13 cellular contexts compared by ENCODE assay signal in genomic region chr9:133506653-133507038, GRCh38. TPM values are rescaled to one million over a fixed set of nuclear protein-coding genes. Genes with fewer than 3 reads are reported as not detected.
DNase-seq lines count a peak whose midpoint lies in the region; ATAC-seq and TF ChIP-seq lines count a peak whose summit lies in the region.
"Had no signal": no experiment of that assay in that cellular context is flagged by ENCODE, and none has a peak within 500 bp of the region (broad histone marks: within the 10 kb centered on the region; RNA-seq: fewer than 3 reads in every experiment).

No MANE protein-coding gene starts in this region.

- no peak for TF ChIP-seq EP300 in stomach (IDR thresholded peaks at IDR 0.05)

- H3K36me3 ChIP-seq in SJSA1: no peaks in the 10 kb centered on the region
- no peaks in the 10 kb centered on the region for H3K36me3 ChIP-seq in heart left ventricle
- no peaks in the 10 kb centered on the region for H3K36me3 ChIP-seq in stomach
- H3K36me3 ChIP-seq in Caco-2 (ENCODE audit: control insufficient read depth, insufficient read depth, low read length): no peaks in the 10 kb centered on the region

- peak; percentile 65 for DNase-seq in NCI-H2029 (lab: John Stamatoyannopoulos, UW)
- no peak for DNase-seq in NCI-H2029 treated with DMSO at 0.1 percent for 48 hours (lab: John Stamatoyannopoulos, UW)
- peak; percentile 25 to 59 for DNase-seq in SJSA1 (ENCODE audit: low read depth in 1 of 2, low spot score in 2 of 2)
- DNase-seq in heart left ventricle: peak in 3 of 5 donors; percentile 75 to 80 (median 76)
- peak; percentile 65 for DNase-seq in stomach
- DNase-seq in Caco-2: no peak
- no peak for DNase-seq in WTC11 (ENCODE audit: low spot score)
- no peak for DNase-seq in KG1 (lab: John Stamatoyannopoulos, UW)
- DNase-seq: activated CD4-positive, alpha-beta T cell treated with anti-CD3 and anti-CD28 coated beads for 4 hours had no signal

- H3K4me3 ChIP-seq in SJSA1: no peak overlapping the region
- no peak overlapping the region for H3K4me3 ChIP-seq in heart left ventricle
- no peak overlapping the region for H3K4me3 ChIP-seq in stomach
- no peak overlapping the region for H3K4me3 ChIP-seq in Caco-2 (ENCODE audit: low read depth, low read length)
- H3K4me3 ChIP-seq: GM12878 had no signal

- POLR2A ChIA-PET in Caco-2 (lab: Charles Lee) (no interaction called here), WTC11 (lab: Charles Lee) (no interaction called here)

- H3K9me3 ChIP-seq in SJSA1 (replicated peaks): peaks cover 7% of the 10 kb centered on the region
- peaks cover 0 to 18% (median 12%) of the 10 kb centered on the region in 12 donors for H3K9me3 ChIP-seq in heart left ventricle
- H3K9me3 ChIP-seq in stomach: peaks cover under 1 to 13% (median 9%) of the 10 kb centered on the region in 4 donors
- peaks cover 8% of the 10 kb centered on the region for H3K9me3 ChIP-seq in Caco-2

- peak; percentile 42 to 66 (median 59) for ATAC-seq in heart left ventricle
- ATAC-seq in WTC11: no peak
- ATAC-seq: GM12878 had no signal

- H3K27ac ChIP-seq in SJSA1 (no peak overlapping the region), heart left ventricle (peak overlapping the region in 9 of 12 donors; percentile 26 to 77 (median 52)), stomach (peak overlapping the region in 2 of 5 donors; percentile 20 to 28)
- H3K27ac ChIP-seq: 22Rv1 had no signal

- CTCF ChIA-PET in Caco-2 (lab: Charles Lee): no interaction called here
- CTCF ChIA-PET in WTC11 (lab: Charles Lee): no interaction called here

- peaks cover 25% of the 10 kb centered on the region for H3K4me1 ChIP-seq in SJSA1 (replicated peaks)
- H3K4me1 ChIP-seq in heart left ventricle: peaks cover 0 to 39% (median 27%) of the 10 kb centered on the region in 12 donors
- H3K4me1 ChIP-seq in stomach: peaks cover 22 to 29% (median 28%) of the 10 kb centered on the region in 4 donors
- H3K4me1 ChIP-seq in Caco-2: 0 out of 2 replicates have a peak, but pooled peaks cover 3% of the 10 kb centered on the region

- BruUV-seq in Caco-2 (replicated peaks; lab: Mats Ljungman, UMichigan): no TSS peak

- TF ChIP-seq POLR2A in heart left ventricle (IDR thresholded peaks at IDR 0.05) (no peak), stomach (IDR thresholded peaks at IDR 0.05) (no peak)

- H3K4me3 Mint-ChIP-seq in Caco-2 (ENCODE audit: unreplicated experiment) (no peak overlapping the region), WTC11 (no peak overlapping the region)
- H3K4me3 Mint-ChIP-seq: brain had no signal

- WGBS in heart left ventricle, 4 donors: 70 to 83% (median 71%) methylated on average over 17 to 18 of the region's 18 CpGs
- 23 to 50% (median 38%) methylated on average over 16 to 18 of the region's 18 CpGs for WGBS in stomach, 5 donors

- peaks cover 5% of the 10 kb centered on the region; the same call in 1 of the 2 replicates for H3K27me3 ChIP-seq in SJSA1 (replicated peaks)
- H3K27me3 ChIP-seq in heart left ventricle: no peaks in the 10 kb centered on the region
- H3K27me3 ChIP-seq in stomach: peaks cover 0 to 25% (median 0%) of the 10 kb centered on the region in 3 donors
- no peaks in the 10 kb centered on the region for H3K27me3 ChIP-seq in Caco-2 (replicated peaks; ENCODE audit: control insufficient read depth, insufficient read depth, low read length)

- no peaks in the 10 kb centered on the region for H3K36me3 Mint-ChIP-seq in Caco-2 (ENCODE audit: insufficient read depth, unreplicated experiment)
- peaks cover 9% of the 10 kb centered on the region; the same call in 1 of the 2 replicates for H3K36me3 Mint-ChIP-seq in WTC11
- H3K36me3 Mint-ChIP-seq: brain had no signal

- H3K4me1 Mint-ChIP-seq in Caco-2 (ENCODE audit: low read depth, unreplicated experiment) (no peaks in the 10 kb centered on the region), WTC11 (peaks cover 10% of the 10 kb centered on the region)

- H3K9me3 Mint-ChIP-seq in Caco-2 (ENCODE audit: unreplicated experiment) (peaks cover 22% of the 10 kb centered on the region), WTC11 (peaks cover 19% of the 10 kb centered on the region)

- H3K27me3 Mint-ChIP-seq in Caco-2 (ENCODE audit: insufficient read depth, unreplicated experiment) (no peaks in the 10 kb centered on the region), WTC11 (ENCODE audit: low read depth) (peaks cover 4% of the 10 kb centered on the region)

- H3K27ac Mint-ChIP-seq in Caco-2 (ENCODE audit: unreplicated experiment) (no peak overlapping the region), WTC11 (no peak overlapping the region)
- H3K27ac Mint-ChIP-seq: progenitor cell of endocrine pancreas had no signal

- TF ChIP-seq CTCF in heart left ventricle (IDR thresholded peaks at IDR 0.05) (peak in 1 of 12 donors; percentile 27), stomach (IDR thresholded peaks at IDR 0.05) (no peak), Caco-2 (IDR thresholded peaks at IDR 0.05; ENCODE audit: insufficient read depth in 1 of 2, low read depth in 1 of 2, low read length in 1 of 2, severe bottlenecking in 1 of 2, unreplicated experiment in 1 of 2) (no peak), WTC11 (IDR thresholded peaks at IDR 0.05) (no peak)

- intact Hi-C loops in heart left ventricle (cut with DNase I): no loop called here
- intact Hi-C loops in stomach (cut with DNase I; ENCODE audit: low total_unique reads): no loop called here
- intact Hi-C loops in Caco-2 (cut with micrococcal nuclease; ENCODE audit: unreplicated experiment): no loop called here

TF ChIP-seq in WTC11, 78 proteins besides CTCF, POLR2A, EP300 and RAD21 (continues in another document):
- TF ChIP-seq RELA (CRISPR knock-in tag; IDR thresholded peaks at IDR 0.05; ENCODE audit: borderline replicate concordance) (no peak), SMAD4 (CRISPR knock-in tag; IDR thresholded peaks at IDR 0.05) (no peak), AFF4 (CRISPR knock-in tag; IDR thresholded peaks at IDR 0.05; ENCODE audit: borderline replicate concordance) (no peak), KAT7 (CRISPR knock-in tag; IDR thresholded peaks at IDR 0.05; ENCODE audit: borderline replicate concordance) (no peak), USF1 (CRISPR knock-in tag; IDR thresholded peaks at IDR 0.05) (no peak)

RNA-seq across cellular contexts. Expression of gene MYMK, which starts 18.1 kb away (rescaled TPM):
- total RNA-seq in SJSA1 (2014; rRNA removed; shearing (Covaris generic)): not detected in 2 replicates
- not detected for total RNA-seq in heart left ventricle
- not detected for polyA plus RNA-seq in heart left ventricle
- total RNA-seq in stomach: not detected
- polyA plus RNA-seq in stomach: not detected
- total RNA-seq in Caco-2 (2022): not detected in 2 replicates
- 0.34 TPM in 1 of 3 replicates, not detected in the others for total RNA-seq in WTC11 (2021)
- total RNA-seq: GM12878, progenitor cell of endocrine pancreas had no signal
- polyA plus RNA-seq: GM12878 had no signal

RNA-seq across cellular contexts. Expression of gene SLC2A6, which starts 27.7 kb away (rescaled TPM):
- total RNA-seq in SJSA1 (2014; rRNA removed; shearing (Covaris generic)): 22.6 and 25.0 TPM in 2 replicates
- total RNA-seq in heart left ventricle (10 to 100 TPM in 1 of 9 donors, 1 to 10 TPM in 8; 1.8 to 10.4 (median 3.2) TPM), stomach (10 to 100 TPM in 1 of 5 donors, 1 to 10 TPM in 1, under 1 TPM in 1, not detected in 2; 0.55 to 14.3 (median 1.3) TPM), Caco-2 (2022) (7.1 and 8.4 TPM in 2 replicates), WTC11 (2021) (13.4 to 16.6 TPM (median 14.2 TPM) in 3 replicates)
- polyA plus RNA-seq in heart left ventricle (1 to 10 TPM; 2.7 to 4.9 TPM), stomach (1 to 10 TPM in 2 of 3 donors, under 1 TPM in 1; 0.92 to 3.1 (median 1.4) TPM)

RNA-seq across cellular contexts. Expression of gene ADAMTSL2, which starts 27.9 kb away (rescaled TPM):
- not detected in 2 replicates for total RNA-seq in SJSA1 (2014; rRNA removed; shearing (Covaris generic))
- total RNA-seq in heart left ventricle (1 to 10 TPM; 2.3 to 5.1 (median 4.2) TPM), stomach (10 to 100 TPM in 1 of 5 donors, 1 to 10 TPM in 2, not detected in 2; 3.3 to 20.6 (median 3.3) TPM), Caco-2 (2022) (0.46 and 0.68 TPM in 2 replicates), WTC11 (2021) (0.64 to 0.87 TPM (median 0.64 TPM) in 3 replicates)
- polyA plus RNA-seq in heart left ventricle (1 to 10 TPM; 2.3 to 3.5 TPM), stomach (1 to 10 TPM; 1.3 to 1.9 (median 1.4) TPM)
- total RNA-seq: GM12878 had no signal

RNA-seq across cellular contexts. Expression of gene CACFD1, which starts 46.9 kb away (rescaled TPM):
- 2.9 and 3.4 TPM in 2 replicates for total RNA-seq in SJSA1 (2014; rRNA removed; shearing (Covaris generic))
- total RNA-seq in heart left ventricle: 10 to 100 TPM in 7 of 9 donors, 1 to 10 TPM in 2; 8.0 to 15.3 (median 11.6) TPM
- polyA plus RNA-seq in heart left ventricle: 10 to 100 TPM; 10.9 to 21.9 TPM
- 10 to 100 TPM; 11.7 to 74.2 (median 16.7) TPM for total RNA-seq in stomach
- polyA plus RNA-seq in stomach: 10 to 100 TPM; 15.6 to 28.9 (median 28.3) TPM
- 26.0 and 27.0 TPM in 2 replicates for total RNA-seq in Caco-2 (2022)
- 22.5 to 38.7 TPM (median 29.5 TPM) in 3 replicates for total RNA-seq in WTC11 (2021)

Comparison
In these comparisons a context has a peak if more than half of its experiments do, and no peak if none do; other contexts are left out.
1. DNase-seq: peak in NCI-H2029 (single experiment), SJSA1 (2 of 2), heart left ventricle (3 of 5) and stomach (single experiment); none in NCI-H2029 treated with DMSO at 0.1 percent for 48 hours (single experiment), Caco-2 (0 of 2), WTC11 (single experiment) and KG1 (single experiment).